28 cellular contexts compared by ENCODE assay signal in the genomic region with DNA sequence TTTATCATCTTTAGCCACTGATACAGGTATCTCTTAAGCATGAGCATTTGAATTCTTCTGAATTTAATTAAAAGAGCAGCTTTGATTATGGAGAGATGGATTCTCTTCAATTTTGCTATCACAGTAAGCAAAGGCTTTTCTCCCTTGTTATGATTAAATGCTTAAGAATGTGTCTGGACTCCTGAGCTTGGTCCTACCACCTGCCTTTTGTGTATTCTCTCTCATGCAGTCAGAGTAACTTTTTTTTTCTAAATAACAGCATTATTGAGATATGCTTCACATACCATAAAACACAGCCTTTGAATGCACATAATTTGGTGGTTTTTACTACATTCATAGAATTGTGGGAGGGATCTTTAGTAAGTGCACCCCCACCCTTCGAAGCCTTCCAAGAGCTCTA.
"Had no signal": no experiment of that assay in that cellular context is flagged by ENCODE, and none has a peak within 500 bp of the region (broad histone marks: within the 10 kb centered on the region; RNA-seq: fewer than 3 reads in every experiment).

No MANE protein-coding gene starts in this region.

- H3K4me1 ChIP-seq: ascending aorta had no signal

- H3K4me3 ChIP-seq: ascending aorta, cardiac muscle cell, MG63, SJCRH30 had no signal

- H3K27me3 ChIP-seq: ascending aorta, cardiac muscle cell, MG63, SJCRH30 had no signal

- H3K36me3 ChIP-seq: ascending aorta, cardiac muscle cell, SJCRH30 had no signal

- H3K27ac ChIP-seq: ascending aorta, cardiac muscle cell, SJCRH30 had no signal

- ATAC-seq: activated CD4-positive, CD25-positive, alpha-beta regulatory T cell treated with anti-CD3 and anti-CD28 coated beads, Interleukin-2, amount 50 U/mL, for 24 hours; activated CD8-positive, alpha-beta T cell treated with anti-CD3 and anti-CD28 coated beads, Interleukin-2, amount 10 ng/mL, durations not matched to agents 7 days and 5 days; activated naive CD4-positive, alpha-beta T cell treated with anti-CD3 and anti-CD28 coated beads, Interleukin-2, amount 50 U/mL, for 72 hours; activated naive CD8-positive, alpha-beta T cell treated with anti-CD3 and anti-CD28 coated beads, Interleukin-2, amount 50 U/mL, for 24 hours; Right ventricle myocardium inferior had no signal

- DNase-seq: activated CD4-positive, alpha-beta T cell treated with anti-CD3 and anti-CD28 coated beads for 48 hours; activated CD4-positive, alpha-beta T cell treated with anti-CD3 and anti-CD28 coated beads, Interleukin-2, amount 50 U/mL, for 4 hours; activated CD8-positive, alpha-beta memory T cell treated with anti-CD3 and anti-CD28 coated beads, Interleukin-2, amount 50 U/mL, for 48 hours; activated CD8-positive, alpha-beta T cell treated with anti-CD3 and anti-CD28 coated beads, Interleukin-2, amount 10 ng/mL, durations not matched to agents 7 days and 5 days; activated effector memory CD4-positive, alpha-beta T cell treated with Interleukin-2 at 50 U/mL for 16 hours; activated naive CD4-positive, alpha-beta T cell treated with Interleukin-2 at 50 U/mL for 16 hours; activated naive CD8-positive, alpha-beta T cell treated with anti-CD3 and anti-CD28 coated beads, Interleukin-2, amount 50 U/mL, for 24 hours; activated T-cell treated with anti-CD3 and anti-CD28 coated beads, Interleukin-2, amount 50 U/mL, for 1 hour; amniotic stem cell; MG63; MV-4-11; NCI-H1092 treated with DMSO at 0.1 percent for 48 hours; NCI-H1417 treated with DMSO at 0.1 percent for 48 hours; NCI-H1694; NCI-H2029; NCI-H2107; NCI-H2171 treated with DMSO at 0.1 percent for 48 hours; NCI-H345; NCI-H510A; NCI-H526 treated with DMSO at 0.1 percent for 48 hours; NCI-H82; RPMI8226; SJCRH30 had no signal

- H3K9me3 ChIP-seq: ascending aorta, MG63, SJCRH30 had no signal
